14 cellular contexts compared by ENCODE assay signal in genomic region chr6:108027594-108027993, GRCh38. TPM values are rescaled to one million over a fixed set of nuclear protein-coding genes. Genes with fewer than 3 reads are reported as not detected.
DNase-seq lines count a peak whose midpoint lies in the region; ATAC-seq and TF ChIP-seq lines count a peak whose summit lies in the region.
"Had no signal": no experiment of that assay in that cellular context is flagged by ENCODE, and none has a peak within 500 bp of the region (broad histone marks: within the 10 kb centered on the region; RNA-seq: fewer than 3 reads in every experiment).

No MANE protein-coding gene starts in this region.

- DNase-seq in A172 (ENCODE audit: low spot score) (peak; percentile 8), HK-2 (ENCODE audit: unreplicated experiment) (peak; percentile 17), NCI-H748 (lab: John Stamatoyannopoulos, UW; ENCODE audit: unreplicated experiment) (peak; percentile 77), fibroblast of mammary gland (ENCODE audit: low read depth) (peak; percentile 14), HuH-7.5 (ENCODE audit: low spot score) (no peak), spleen (no peak)
- no peak for DNase-seq in activated CD4-positive, alpha-beta T cell treated with anti-CD3 and anti-CD28 coated beads for 48 hours
- DNase-seq: activated CD8-positive, alpha-beta memory T cell treated with anti-CD3 and anti-CD28 coated beads, Interleukin-2, amount 10 ng/mL, durations not matched to agents 7 days and 5 days; GF-D8; glutamatergic neuron; lower lobe of right lung; NCI-H1694 had no signal

- intact Hi-C loops in spleen (cut with DNase I; ENCODE audit: low total_unique reads): no loop called here

- WGBS in spleen, 5 donors: 65 to 80% (median 70%) methylated on average over 3 of the region's 3 CpGs

- H3K4me1 ChIP-seq in spleen: no peaks in the 10 kb centered on the region
- H3K4me1 ChIP-seq: lower lobe of right lung had no signal

- H3K27ac ChIP-seq in spleen: no peak overlapping the region
- H3K27ac ChIP-seq: HL-60, lower lobe of right lung had no signal

- no peak for TF ChIP-seq CTCF in fibroblast of mammary gland (conservative IDR thresholded peaks at IDR 0.05; ENCODE audit: control insufficient read depth, insufficient read depth, low read depth, low read length)
- no peak for TF ChIP-seq CTCF in spleen (IDR thresholded peaks at IDR 0.05 in 8 of 11, conservative IDR thresholded peaks at IDR 0.05 in 3 of 11)

- H3K4me3 ChIP-seq in fibroblast of mammary gland (ENCODE audit: control insufficient read depth, low read depth, low read length) (no peak overlapping the region), spleen (no peak overlapping the region)
- H3K4me3 ChIP-seq: lower lobe of right lung had no signal

- TF ChIP-seq POLR2A in spleen (IDR thresholded peaks at IDR 0.05): no peak

- no peaks in the 10 kb centered on the region for H3K9me3 ChIP-seq in spleen
- H3K9me3 ChIP-seq: lower lobe of right lung had no signal

- no peak for ATAC-seq in GM21737 (IDR thresholded peaks at IDR 0.05; ENCODE audit: unreplicated experiment)
- ATAC-seq: activated CD8-positive, alpha-beta memory T cell treated with anti-CD3 and anti-CD28 coated beads, Interleukin-2, amount 10 ng/mL, durations not matched to agents 7 days and 5 days; lower lobe of right lung had no signal

- H3K36me3 ChIP-seq in spleen: peaks cover 0 to 14% (median 0%) of the 10 kb centered on the region in 6 donors
- H3K36me3 ChIP-seq: lower lobe of right lung had no signal

- H3K27me3 ChIP-seq in spleen (replicated peaks in 1 of 7): no peaks in the 10 kb centered on the region

RNA-seq across cellular contexts. Expression of gene OSTM1, which starts 46.9 kb away (rescaled TPM):
- 66.4 and 70.3 TPM in 2 replicates for total RNA-seq in A172 (2014; rRNA removed; shearing (Covaris generic))
- total RNA-seq in spleen: 100 to 1,000 TPM in 3 of 7 donors, 10 to 100 TPM in 4; 51.2 to 146 (median 65.7) TPM
- 10 to 100 TPM; 12.5 to 15.3 (median 14.5) TPM for polyA plus RNA-seq in spleen

Comparison
In these comparisons a context has a peak if more than half of its experiments do, and no peak if none do; other contexts are left out.
1. DNase-seq: peak in A172 (single experiment), HK-2 (single experiment), NCI-H748 (single experiment) and fibroblast of mammary gland (single experiment); none in activated CD4-positive, alpha-beta T cell treated with anti-CD3 and anti-CD28 coated beads for 48 hours (single experiment), HuH-7.5 (single experiment) and spleen (single experiment).